Comparison of ENCODE assay signal across 14 cellular contexts in genomic region chr5:109945097-109945678, GRCh38.
DNase-seq lines count a peak whose midpoint lies in the region; ATAC-seq lines count a peak whose summit lies in the region.
"Had no signal": no experiment of that assay in that cellular context is flagged by ENCODE, and none has a peak within 500 bp of the region (broad histone marks: within the 10 kb centered on the region; RNA-seq: fewer than 3 reads in every experiment).

No MANE protein-coding gene starts in this region.

- intact Hi-C loops in activated CD4-positive, alpha-beta T cell treated with anti-CD3 and anti-CD28 coated beads for 36 hours (cut with DNase I, micrococcal nuclease), result no loop called here

- no peaks in the 10 kb centered on the region for H3K36me3 ChIP-seq in neuronal stem cell (replicated peaks in 1 of 2; ENCODE audit: control insufficient read depth in 2 of 2, insufficient read depth in 2 of 2, low read length in 2 of 2)
- H3K36me3 ChIP-seq: cardiac muscle cell had no signal

- peak overlapping the region; percentile 3 for H2AFZ ChIP-seq in neuronal stem cell (ENCODE audit: low read length)

- peaks cover 3% of the 10 kb centered on the region for H3K9me3 Mint-ChIP-seq in activated CD4-positive, alpha-beta T cell treated with anti-CD3 and anti-CD28 coated beads for 36 hours (ENCODE audit: low read depth)
- H3K9me3 Mint-ChIP-seq in T-cell, result peaks cover 0 to 4% (median 2%) of the 10 kb centered on the region in 3 donors
- H3K9me3 Mint-ChIP-seq: T-helper 2 cell treated with Interferon-gamma antibody and Interleukin-4, amounts not matched to agents 5 μg/mL and 100 μg/mL, for 36 hours had no signal

- H2BK5ac ChIP-seq in neuronal stem cell (ENCODE audit: low read length), result no peak overlapping the region

- peak overlapping the region; percentile 25 for H3K9ac ChIP-seq in neuronal stem cell (ENCODE audit: low read depth, low read length, poor library complexity)

- H4K91ac ChIP-seq in neuronal stem cell (ENCODE audit: low read depth, low read length, poor library complexity), result no peak overlapping the region

- H3K27me3 ChIP-seq in neuronal stem cell (ENCODE audit: control insufficient read depth in 3 of 3, insufficient read depth in 3 of 3, low read depth in 1 of 3, low read length in 3 of 3), result no peaks in the 10 kb centered on the region

- no CpG with 5 or more reads among the region's 6 CpGs for WGBS in neuronal stem cell (ENCODE audit: extremely low coverage in 2 of 2, insufficient read length in 2 of 2, insufficient replicate concordance in 1 of 2), 2 donors

- no peak overlapping the region for H3K4me3 Mint-ChIP-seq in activated CD4-positive, alpha-beta T cell treated with anti-CD3 and anti-CD28 coated beads for 36 hours
- no peak overlapping the region for H3K4me3 Mint-ChIP-seq in T-cell
- H3K4me3 Mint-ChIP-seq: nephron; T-helper 2 cell treated with Interferon-gamma antibody and Interleukin-4, amounts not matched to agents 5 μg/mL and 100 μg/mL, for 36 hours had no signal

- ATAC-seq in activated CD4-positive, alpha-beta T cell treated with anti-CD3 and anti-CD28 coated beads for 36 hours, result peak; percentile 82
- ATAC-seq in HG03066 (IDR thresholded peaks at IDR 0.05; ENCODE audit: low read depth, unreplicated experiment), result peak; percentile 71
- peak in 3 of 4 experiments; percentile 13 to 73 (median 66) for ATAC-seq in T-cell (replicated peaks in 1 of 4)
- ATAC-seq in GM18517 (IDR thresholded peaks at IDR 0.05; ENCODE audit: unreplicated experiment), result no peak

- H2BK120ac ChIP-seq in neuronal stem cell (ENCODE audit: low read depth, low read length), result no peak overlapping the region

- H3K4ac ChIP-seq in neuronal stem cell (ENCODE audit: low read length), result no peak overlapping the region

- no peak overlapping the region for H3K27ac ChIP-seq in neuronal stem cell (replicated peaks; ENCODE audit: low read length)
- H3K27ac ChIP-seq: cardiac muscle cell had no signal

- peaks cover 2% of the 10 kb centered on the region for H3K36me3 Mint-ChIP-seq in activated CD4-positive, alpha-beta T cell treated with anti-CD3 and anti-CD28 coated beads for 36 hours (ENCODE audit: low read depth)
- no peaks in the 10 kb centered on the region for H3K36me3 Mint-ChIP-seq in T-cell

- POLR2A ChIA-PET in activated CD4-positive, alpha-beta T cell treated with anti-CD3 and anti-CD28 coated beads for 36 hours (lab: Charles Lee), result interaction anchor here (0.6 kb wide), 1 partner anchor 9 kb away, joined by 3 read pairs; no protein-coding TSS in a partner anchor
- POLR2A ChIA-PET in T-cell (lab: Charles Lee), result no interaction called here

- H3K4me1 ChIP-seq in neuronal stem cell (ENCODE audit: control insufficient read depth in 2 of 2, insufficient read depth in 1 of 2, low read depth in 1 of 2, low read length in 2 of 2), result peaks cover 8 to 9% of the 10 kb centered on the region in 2 donors

- H2BK15ac ChIP-seq in neuronal stem cell (ENCODE audit: low read length), result no peak overlapping the region

- peak; percentile 52 for DNase-seq in activated CD4-positive, alpha-beta T cell treated with anti-CD3 and anti-CD28 coated beads for 36 hours
- no peak for DNase-seq in activated CD4-positive, alpha-beta T cell treated with anti-CD3 and anti-CD28 coated beads, Interleukin-2, amount 50 U/mL, for 4 hours
- peak in 4 of 34 experiments; percentile 2 to 16 (median 6) for DNase-seq in T-cell
- no peak for DNase-seq in neuronal stem cell (ENCODE audit: low spot score)
- DNase-seq in KBM-7, result no peak
- DNase-seq in DMS 273 (lab: John Stamatoyannopoulos, UW; ENCODE audit: unreplicated experiment), result no peak
- DNase-seq: HCEC 1CT; NCI-H2029; stimulated activated CD8-positive, alpha-beta memory T cell treated with anti-CD3 and anti-CD28 coated beads, Interleukin-4, amount 100 ng/mL, for 48 hours had no signal

- H3K4me3 ChIP-seq in neuronal stem cell (ENCODE audit: low read length in 2 of 2), result no peak overlapping the region
- H3K4me3 ChIP-seq: cardiac muscle cell had no signal

- in situ Hi-C loops in KBM-7 (cut with MboI; ENCODE audit: low pct_unique_long_range_greater_than_20kb, low sequenced_read_pairs), result no loop called here

- no peaks in the 10 kb centered on the region for H3K79me1 ChIP-seq in neuronal stem cell (ENCODE audit: low read depth, low read length)

- no peak overlapping the region for H2BK12ac ChIP-seq in neuronal stem cell (ENCODE audit: low read length)

- H3K4me1 Mint-ChIP-seq in activated CD4-positive, alpha-beta T cell treated with anti-CD3 and anti-CD28 coated beads for 36 hours, result peaks cover 17% of the 10 kb centered on the region
- peaks cover 17 to 34% (median 18%) of the 10 kb centered on the region in 3 donors for H3K4me1 Mint-ChIP-seq in T-cell

- H3K14ac ChIP-seq in neuronal stem cell (ENCODE audit: low read length), result no peak overlapping the region

- H3K9me3 ChIP-seq in neuronal stem cell (replicated peaks in 1 of 2; ENCODE audit: control insufficient read depth in 2 of 2, insufficient read depth in 1 of 2, low read depth in 1 of 2, low read length in 2 of 2), result no peaks in the 10 kb centered on the region

- H3K23ac ChIP-seq in neuronal stem cell (ENCODE audit: low read depth, low read length, poor library complexity), result no peak overlapping the region

- CTCF ChIA-PET in activated CD4-positive, alpha-beta T cell treated with anti-CD3 and anti-CD28 coated beads for 36 hours (lab: Charles Lee), result interaction anchor here (1.0 kb wide), 1 partner anchor 9 kb away, joined by 3 read pairs; no protein-coding TSS in a partner anchor
- CTCF ChIA-PET in T-cell (lab: Charles Lee), result no interaction called here

- no peak overlapping the region for H4K8ac ChIP-seq in neuronal stem cell (ENCODE audit: low read depth, low read length)

- H3K4me2 ChIP-seq in neuronal stem cell (ENCODE audit: insufficient read depth, low read length, poor library complexity, severe bottlenecking), result no peak overlapping the region

- peak overlapping the region; percentile 33 for H3K27ac Mint-ChIP-seq in activated CD4-positive, alpha-beta T cell treated with anti-CD3 and anti-CD28 coated beads for 36 hours
- H3K27ac Mint-ChIP-seq in T-cell, result peak overlapping the region in 1 of 2 donors; percentile 64
- H3K27ac Mint-ChIP-seq: T-helper 2 cell treated with Interferon-gamma antibody and Interleukin-4, amounts not matched to agents 5 μg/mL and 100 μg/mL, for 36 hours had no signal

- H3K27me3 Mint-ChIP-seq in activated CD4-positive, alpha-beta T cell treated with anti-CD3 and anti-CD28 coated beads for 36 hours, result peaks cover 2% of the 10 kb centered on the region
- H3K27me3 Mint-ChIP-seq in T-cell, result no peaks in the 10 kb centered on the region

- H3K18ac ChIP-seq in neuronal stem cell (ENCODE audit: low read length), result peak overlapping the region; percentile 11

- peak overlapping the region; percentile 41 for H2AK5ac ChIP-seq in neuronal stem cell (ENCODE audit: low read depth, low read length)
